Comparison of ENCODE assay signal across 1 cellular context in genomic region chr11:75350743-75351540, GRCh38.
TF ChIP-seq lines count a peak whose summit lies in the region.

No MANE protein-coding gene starts in this region.

TF ChIP-seq in HepG2, 621 proteins besides CTCF, POLR2A, EP300 and RAD21 (continued from another document and continues in another):
- no peak; the same call in 1 of the 2 replicates for TF ChIP-seq MEIS1 (CRISPR knock-in tag; IDR thresholded peaks at IDR 0.05; ENCODE audit: borderline replicate concordance)
- no peak for TF ChIP-seq CENPT (CRISPR knock-in tag; IDR thresholded peaks at IDR 0.05; ENCODE audit: low read depth)
- no peak for TF ChIP-seq ZNF878 (CRISPR knock-in tag; IDR thresholded peaks at IDR 0.05)
- no peak for TF ChIP-seq SIN3B (IDR thresholded peaks at IDR 0.05; ENCODE audit: low read length)
- TF ChIP-seq ETV5 (CRISPR knock-in tag; IDR thresholded peaks at IDR 0.05; ENCODE audit: borderline replicate concordance), result no peak
- no peak; the same call in 1 of the 2 replicates for TF ChIP-seq ESRRA (CRISPR knock-in tag; IDR thresholded peaks at IDR 0.05; ENCODE audit: low read depth)
- TF ChIP-seq ZSCAN31 (CRISPR knock-in tag; IDR thresholded peaks at IDR 0.05; ENCODE audit: low read depth), result 0 out of 2 replicates have a peak, but pooled peaks have one; percentile 39
- TF ChIP-seq SRY (CRISPR knock-in tag; IDR thresholded peaks at IDR 0.05), result no peak
- no peak for TF ChIP-seq MLXIP (CRISPR knock-in tag; IDR thresholded peaks at IDR 0.05; ENCODE audit: borderline replicate concordance)
- TF ChIP-seq KIAA2018 (CRISPR knock-in tag; IDR thresholded peaks at IDR 0.05; ENCODE audit: borderline replicate concordance), result no peak
- no peak for TF ChIP-seq NCOA2 (CRISPR knock-in tag; IDR thresholded peaks at IDR 0.05)
- TF ChIP-seq ZNF407 (CRISPR knock-in tag; IDR thresholded peaks at IDR 0.05; ENCODE audit: not compliant biosample characterization), result no peak
- TF ChIP-seq ZBTB34 (CRISPR knock-in tag; IDR thresholded peaks at IDR 0.05), result no peak; the same call in 1 of the 2 replicates
- no peak for TF ChIP-seq ZFP36 (IDR thresholded peaks at IDR 0.05; ENCODE audit: borderline replicate concordance, low read depth, low read length, partially characterized antibody)
- 0 out of 2 replicates have a peak, but pooled peaks have one; percentile 17 for TF ChIP-seq DZIP1 (CRISPR knock-in tag; IDR thresholded peaks at IDR 0.05)
- no peak; the same call in 1 of the 2 replicates for TF ChIP-seq SKIL (CRISPR knock-in tag; IDR thresholded peaks at IDR 0.05; ENCODE audit: borderline replicate concordance)
